In the genomic region with DNA sequence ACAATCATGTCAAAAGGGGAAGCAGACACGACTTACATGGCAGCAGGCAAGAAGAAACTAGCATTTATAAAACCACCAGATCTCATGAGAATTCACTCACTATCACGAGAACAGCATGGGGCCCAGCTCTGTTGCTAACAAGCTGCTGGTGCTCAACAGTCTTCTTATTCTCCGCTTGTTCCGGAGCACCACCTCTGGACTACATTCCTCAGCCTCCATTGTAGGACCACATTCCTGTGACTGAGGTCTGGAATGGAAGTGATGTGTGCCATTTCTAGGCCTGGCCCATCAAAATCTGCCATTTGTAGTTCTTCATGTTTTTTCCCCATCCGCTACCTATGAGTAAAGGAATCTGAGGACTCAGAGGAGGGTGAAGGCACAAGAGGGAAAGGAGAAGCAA, we compare ENCODE assay signal across 1 cellular context.
TF ChIP-seq lines count a peak whose summit lies in the region.

No MANE protein-coding gene starts in this region.

TF ChIP-seq in H1, 55 proteins besides CTCF, POLR2A, EP300 and RAD21:
- TF ChIP-seq RXRA (IDR thresholded peaks at IDR 0.05; ENCODE audit: insufficient read depth, low read depth, low read length) (no peak), E2F6 (IDR thresholded peaks at IDR 0.05) (no peak)
TF ChIP-seq in H1: peak in this region for 0.
